Comparison of ENCODE assay signal across 30 cellular contexts in genomic region chr9:98870782-98871455, GRCh38.
"Had no signal": no experiment of that assay in that cellular context is flagged by ENCODE, and none has a peak within 500 bp of the region (broad histone marks: within the 10 kb centered on the region; RNA-seq: fewer than 3 reads in every experiment).

No MANE protein-coding gene starts in this region.

- FAIRE-seq: RCC 7860, TTC549 had no signal

- H3K4me3 ChIP-seq: PC-9 had no signal

- DNase-seq: activated CD4-positive, alpha-beta T cell treated with anti-CD3 and anti-CD28 coated beads, Interleukin-2, amount 10 ng/mL, durations not matched to agents 24 days and 14 days; activated CD4-positive, alpha-beta T cell treated with anti-CD3 and anti-CD28 coated beads, Interleukin-2, amount 50 U/mL, for 4 hours; activated CD8-positive, alpha-beta T cell treated with anti-CD3 and anti-CD28 coated beads for 36 hours; activated effector memory CD4-positive, alpha-beta T cell treated with anti-CD3 and anti-CD28 coated beads, Interleukin-2, amount 50 U/mL, for 16 hours; activated naive CD4-positive, alpha-beta T cell; activated naive CD4-positive, alpha-beta T cell treated with anti-CD3 and anti-CD28 coated beads, Interleukin-2, amount 50 U/mL, for 16 hours; activated naive CD8-positive, alpha-beta T cell treated with anti-CD3 and anti-CD28 coated beads for 36 hours; activated T-cell treated with anti-CD3 and anti-CD28 coated beads, Interleukin-2, amount 50 U/mL, for 1 hour; activated T-cell treated with anti-CD3 and anti-CD28 coated beads, Interleukin-2, amount 50 U/mL, for 72 hours; amniotic stem cell; aorta; brain microvascular endothelial cell; NCI-H1092; NCI-H1436 treated with DMSO at 0.1 percent for 48 hours; NCI-H187; NCI-H2029 treated with DMSO at 0.1 percent for 48 hours; NCI-H2107; NCI-H2171; NCI-H2227 treated with DMSO at 0.1 percent for 48 hours; NCI-H446; NCI-H510A treated with DMSO at 0.1 percent for 48 hours; NCI-H526 treated with DMSO at 0.1 percent for 48 hours; NCI-H774; PC-9; SIG-M5 had no signal

- H3K4me2 ChIP-seq: PC-9 had no signal

- H2AFZ ChIP-seq: PC-9 had no signal

- H3K27ac ChIP-seq: brain microvascular endothelial cell, PC-9, RWPE1 had no signal

- ATAC-seq: activated CD8-positive, alpha-beta T cell treated with anti-CD3 and anti-CD28 coated beads for 36 hours; activated T-cell treated with anti-CD3 and anti-CD28 coated beads, Interleukin-2, amount 50 U/mL, for 72 hours; activated T-helper 17 cell treated with anti-CD3 and anti-CD28 coated beads, Interleukin-2, amount 50 U/mL, for 72 hours; Right ventricle myocardium inferior had no signal

- H3K27me3 ChIP-seq: brain microvascular endothelial cell had no signal

- H3K36me3 ChIP-seq: brain microvascular endothelial cell had no signal
